In genomic region chr4:116180056-116180690, GRCh38 we compare ENCODE assay signal across 10 cellular contexts.
A peak's percentile ranks its signal among the peaks of the same experiment; 100 is the strongest.
DNase-seq lines count a peak whose midpoint lies in the region; ATAC-seq, FAIRE-seq and TF ChIP-seq lines count a peak whose summit lies in the region.
"Had no signal": no experiment of that assay in that cellular context is flagged by ENCODE, and none has a peak within 500 bp of the region (broad histone marks: within the 10 kb centered on the region; RNA-seq: fewer than 3 reads in every experiment).

No MANE protein-coding gene starts in this region.

- intact Hi-C loops in kidney (cut with DNase I), result no loop called here
- intact Hi-C loops in activated CD8-positive, alpha-beta T cell treated with anti-CD3 and anti-CD28 coated beads for 36 hours (cut with micrococcal nuclease), result no loop called here

- no peak for ATAC-seq in DND-41 (ENCODE audit: insufficient read depth, low read depth)
- no peak for ATAC-seq in activated CD8-positive, alpha-beta T cell treated with anti-CD3 and anti-CD28 coated beads for 36 hours

- DNase-seq in DND-41 (no peak), HT-29 (ENCODE audit: low spot score) (peak; percentile 38), SK-MEL-5 (ENCODE audit: low read depth, low spot score) (peak; percentile 42), kidney (no peak), putamen (ENCODE audit: low spot score) (no peak)
- no peak for DNase-seq in activated CD4-positive, alpha-beta T cell treated with anti-CD3 and anti-CD28 coated beads for 48 hours
- DNase-seq in activated CD8-positive, alpha-beta T cell treated with anti-CD3 and anti-CD28 coated beads for 36 hours, result no peak
- no peak for DNase-seq in activated T-cell treated with anti-CD3 and anti-CD28 coated beads, Interleukin-2, amount 50 U/mL, for 1 hour

- peaks cover 4% of the 10 kb centered on the region for H3K27me3 ChIP-seq in DND-41 (ENCODE audit: insufficient read depth, low read length, poor library complexity)

- in situ Hi-C loops in SK-MEL-5 (cut with HindIII; ENCODE audit: low pct_unique_long_range_greater_than_20kb, low sequenced_read_pairs), result no loop called here

- no peaks in the 10 kb centered on the region for H3K79me2 ChIP-seq in DND-41 (ENCODE audit: insufficient read depth, low read length)

- H3K4me1 Mint-ChIP-seq in activated CD8-positive, alpha-beta T cell treated with anti-CD3 and anti-CD28 coated beads for 36 hours (ENCODE audit: low read depth), result no peaks in the 10 kb centered on the region

- H3K36me3 ChIP-seq in DND-41 (ENCODE audit: insufficient read depth, low read length), result no peaks in the 10 kb centered on the region
- no peaks in the 10 kb centered on the region for H3K36me3 ChIP-seq in kidney (ENCODE audit: control insufficient read depth in 1 of 2, insufficient read depth in 2 of 2, low read length in 2 of 2)

- TF ChIP-seq CTCF in DND-41 (IDR thresholded peaks at IDR 0.05; ENCODE audit: borderline replicate concordance, extremely low read depth, low read length, poor library complexity, severe bottlenecking), result peak; percentile 64
- TF ChIP-seq CTCF in kidney (IDR thresholded peaks at IDR 0.05; ENCODE audit: borderline replicate concordance, extremely low read depth, insufficient read depth), result peak; percentile 15
- TF ChIP-seq CTCF in activated CD8-positive, alpha-beta T cell treated with anti-CD3 and anti-CD28 coated beads for 36 hours (IDR thresholded peaks at IDR 0.05), result no peak

- CTCF ChIA-PET in activated CD8-positive, alpha-beta T cell treated with anti-CD3 and anti-CD28 coated beads for 36 hours (lab: Charles Lee), result interaction anchor here (0.6 kb wide), 1 partner anchor 1615 kb away, joined by 3 read pairs; no protein-coding TSS in a partner anchor

- peak; percentile 88 for FAIRE-seq in kidney (lab: Jason Lieb, UNC)

- H3K27me3 Mint-ChIP-seq in activated CD8-positive, alpha-beta T cell treated with anti-CD3 and anti-CD28 coated beads for 36 hours, result no peaks in the 10 kb centered on the region
- H3K27me3 Mint-ChIP-seq: activated naive CD8-positive, alpha-beta T cell had no signal

- peak overlapping the region; percentile 42; the same call in 1 of the 2 replicates for H3K4me2 ChIP-seq in DND-41 (ENCODE audit: insufficient read depth, low read length)

- no peaks in the 10 kb centered on the region for H3K9me3 ChIP-seq in DND-41 (ENCODE audit: insufficient read depth, low read length, severe bottlenecking)
- H3K9me3 ChIP-seq in kidney (ENCODE audit: control insufficient read depth in 1 of 2, low read length in 2 of 2), result no peaks in the 10 kb centered on the region

- H3K9ac ChIP-seq in DND-41 (ENCODE audit: low read depth, low read length) (no peak overlapping the region), kidney (ENCODE audit: low read length in 2 of 2) (no peak overlapping the region)

- H3K4me1 ChIP-seq in DND-41 (ENCODE audit: insufficient read depth, low read length) (0 out of 2 replicates have a peak, but pooled peaks cover 2% of the 10 kb centered on the region), kidney (ENCODE audit: control insufficient read depth in 1 of 2, insufficient read depth in 1 of 2, low read depth in 1 of 2, low read length in 2 of 2) (no peaks in the 10 kb centered on the region)

- peak overlapping the region; percentile 49; the same call in 1 of the 2 replicates for H2AFZ ChIP-seq in DND-41 (ENCODE audit: low read depth, low read length)

- H3K9me3 Mint-ChIP-seq in activated CD8-positive, alpha-beta T cell treated with anti-CD3 and anti-CD28 coated beads for 36 hours, result peaks cover 2% of the 10 kb centered on the region

- H3K27ac Mint-ChIP-seq in activated CD8-positive, alpha-beta T cell treated with anti-CD3 and anti-CD28 coated beads for 36 hours, result no peak overlapping the region
- H3K27ac Mint-ChIP-seq: activated naive CD8-positive, alpha-beta T cell had no signal

- no peak overlapping the region for H3K4me3 Mint-ChIP-seq in activated CD8-positive, alpha-beta T cell treated with anti-CD3 and anti-CD28 coated beads for 36 hours
- H3K4me3 Mint-ChIP-seq: activated naive CD8-positive, alpha-beta T cell had no signal

- POLR2A ChIA-PET in activated CD8-positive, alpha-beta T cell treated with anti-CD3 and anti-CD28 coated beads for 36 hours (lab: Charles Lee), result no interaction called here

- H3K36me3 Mint-ChIP-seq in activated CD8-positive, alpha-beta T cell treated with anti-CD3 and anti-CD28 coated beads for 36 hours (ENCODE audit: low read depth), result no peaks in the 10 kb centered on the region
- H3K36me3 Mint-ChIP-seq: activated naive CD8-positive, alpha-beta T cell had no signal

- H3K4me3 ChIP-seq in DND-41 (ENCODE audit: low read depth in 1 of 2, low read length in 2 of 2) (no peak overlapping the region), kidney (ENCODE audit: low read length in 2 of 2) (no peak overlapping the region)
- H3K4me3 ChIP-seq: skin epidermis had no signal

- H4K20me1 ChIP-seq in DND-41 (ENCODE audit: insufficient read depth, low read length), result no peaks in the 10 kb centered on the region

- no peak overlapping the region for H3K27ac ChIP-seq in DND-41 (ENCODE audit: low read length)
- no peak overlapping the region for H3K27ac ChIP-seq in kidney (ENCODE audit: low read depth in 2 of 2, low read length in 2 of 2)
- H3K27ac ChIP-seq: skin epidermis had no signal

Comparison
In these comparisons a context has a peak if more than half of its experiments do, and no peak if none do; other contexts are left out.
1. DNase-seq: peak in HT-29 (single experiment) and SK-MEL-5 (single experiment); none in DND-41 (single experiment), kidney (single experiment), activated CD4-positive, alpha-beta T cell treated with anti-CD3 and anti-CD28 coated beads for 48 hours (single experiment), putamen (single experiment), activated CD8-positive, alpha-beta T cell treated with anti-CD3 and anti-CD28 coated beads for 36 hours (single experiment) and activated T-cell treated with anti-CD3 and anti-CD28 coated beads, Interleukin-2, amount 50 U/mL, for 1 hour (single experiment).